Comparison of ENCODE assay signal across 8 cellular contexts in the genomic region with DNA sequence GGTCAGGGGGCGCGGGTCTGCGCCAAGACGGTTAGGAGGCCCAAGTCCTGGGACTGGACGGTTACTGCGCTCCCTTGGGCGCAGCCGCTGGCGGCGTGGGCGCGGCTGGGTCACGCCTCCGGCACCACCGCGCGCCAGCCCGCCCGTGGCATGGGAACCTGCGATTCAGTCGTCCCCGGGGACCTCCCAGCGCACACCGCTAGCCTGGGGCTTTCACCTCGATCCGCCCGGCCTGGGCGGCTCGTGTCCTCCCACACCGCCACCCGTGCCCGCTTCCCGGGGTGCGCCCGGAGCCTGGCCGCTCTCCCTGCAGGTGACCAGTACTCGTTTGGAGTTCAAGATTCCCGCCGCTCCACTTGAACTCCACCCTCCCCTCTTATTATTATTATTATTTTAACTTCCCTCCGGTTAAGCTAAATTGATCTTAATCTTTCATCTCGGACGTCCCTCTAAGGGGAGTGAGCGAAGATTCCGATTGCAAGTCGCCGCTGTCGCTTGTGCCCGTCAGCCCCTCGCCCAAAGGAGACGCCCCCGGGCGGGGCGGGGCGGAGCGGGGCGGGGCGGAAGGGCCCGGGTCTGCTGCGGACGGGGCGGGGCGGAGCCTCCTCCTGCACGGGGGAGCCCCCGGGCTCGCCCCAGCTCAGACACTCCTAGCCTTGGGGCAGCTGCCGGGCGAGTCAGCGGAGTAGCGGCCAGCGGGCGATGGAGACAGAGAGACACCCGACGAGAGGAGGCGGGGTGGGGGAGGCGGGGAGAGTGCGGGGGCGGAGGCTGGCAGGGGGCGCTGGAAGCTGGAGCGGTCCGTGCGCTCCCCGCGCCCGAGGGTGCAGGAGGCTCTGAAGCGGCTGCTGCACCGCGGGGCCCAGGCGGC. TPM values are rescaled to one million over a fixed set of nuclear protein-coding genes. Genes with fewer than 3 reads are reported as not detected.
DNase-seq lines count a peak whose midpoint lies in the region; ATAC-seq, FAIRE-seq and TF ChIP-seq lines count a peak whose summit lies in the region.

A gene with protein sequence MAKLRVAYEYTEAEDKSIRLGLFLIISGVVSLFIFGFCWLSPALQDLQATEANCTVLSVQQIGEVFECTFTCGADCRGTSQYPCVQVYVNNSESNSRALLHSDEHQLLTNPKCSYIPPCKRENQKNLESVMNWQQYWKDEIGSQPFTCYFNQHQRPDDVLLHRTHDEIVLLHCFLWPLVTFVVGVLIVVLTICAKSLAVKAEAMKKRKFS (plus strand): TSS at position 643 of the 871 bp plus-strand sequence. CDS start 445 bp downstream, outside the sequence.

- no peak for TF ChIP-seq POLR2A in GM18505 (IDR thresholded peaks at IDR 0.05; ENCODE audit: borderline replicate concordance, extremely low read depth, insufficient read depth, insufficient read length)
- no peak for TF ChIP-seq POLR2A in breast epithelium (IDR thresholded peaks at IDR 0.05)

- H3K27me3 ChIP-seq in WERI-Rb-1 (ENCODE audit: insufficient read depth, low read depth, severe bottlenecking) (no peaks in the 10 kb centered on the region), breast epithelium (no peaks in the 10 kb centered on the region)

- H3K9me3 ChIP-seq in WERI-Rb-1 (ENCODE audit: severe bottlenecking) = no peaks in the 10 kb centered on the region
- no peaks in the 10 kb centered on the region for H3K9me3 ChIP-seq in breast epithelium
- no peaks in the 10 kb centered on the region for H3K9me3 ChIP-seq in kidney (ENCODE audit: control insufficient read depth in 1 of 2, low read length in 2 of 2)

- intact Hi-C loops in breast epithelium (cut with DNase I; ENCODE audit: low total_unique reads) = no loop called here
- intact Hi-C loops in kidney (cut with DNase I) = no loop called here

- H3K27ac ChIP-seq in WERI-Rb-1 = peak within 1 kb of the TSS; percentile 52
- H3K27ac ChIP-seq in breast epithelium = peak within 1 kb of the TSS in 1 of 2 donors; percentile 21
- peak within 1 kb of the TSS; percentile 20 to 67 for H3K27ac ChIP-seq in kidney (ENCODE audit: low read depth in 2 of 2, low read length in 2 of 2)

- H3K4me3 ChIP-seq in WERI-Rb-1 (ENCODE audit: low read depth, low read length) (peak within 1 kb of the TSS; percentile 88), breast epithelium (peak within 1 kb of the TSS; percentile 71 to 88 (median 79)), kidney (ENCODE audit: low read length in 2 of 2) (peak within 1 kb of the TSS; percentile 85 to 95)

- H3K4me1 ChIP-seq in breast epithelium (peaks cover 0 to 8% of the 10 kb centered on the region in 2 donors), kidney (ENCODE audit: control insufficient read depth in 1 of 2, insufficient read depth in 1 of 2, low read depth in 1 of 2, low read length in 2 of 2) (peaks cover 0 to 7% of the 10 kb centered on the region in 2 donors)

- ATAC-seq in GM18505 (IDR thresholded peaks at IDR 0.05; ENCODE audit: unreplicated experiment) (peak; percentile 83), HG02870 (IDR thresholded peaks at IDR 0.05; ENCODE audit: unreplicated experiment) (peak; percentile 81)

- H3K36me3 ChIP-seq in WERI-Rb-1 (no peaks in the 10 kb centered on the region), breast epithelium (no peaks in the 10 kb centered on the region), kidney (ENCODE audit: control insufficient read depth in 1 of 2, insufficient read depth in 2 of 2, low read length in 2 of 2) (no peaks in the 10 kb centered on the region)

- no peak for FAIRE-seq in kidney (lab: Jason Lieb, UNC)

- DNase-seq in NCI-H1694 (lab: John Stamatoyannopoulos, UW) (peak; percentile 20), WERI-Rb-1 (peak; percentile 88), breast epithelium (ENCODE audit: low spot score in 2 of 2) (peak in 1 of 2 donors; percentile 57), kidney (peak; percentile 87), SKM-1 (lab: John Stamatoyannopoulos, UW; ENCODE audit: unreplicated experiment) (no peak)
- DNase-seq in stimulated activated CD4-positive, alpha-beta T cell treated with anti-CD3 and anti-CD28 coated beads, Interleukin-1b, Interleukin-23, amount 100 ng/mL, for 1 hour (ENCODE audit: low read depth in 2 of 2) = peak; percentile 26 to 63

- TF ChIP-seq CTCF in WERI-Rb-1 (IDR thresholded peaks at IDR 0.05; ENCODE audit: low read depth, low read length) = no peak
- no peak for TF ChIP-seq CTCF in breast epithelium (IDR thresholded peaks at IDR 0.05)
- TF ChIP-seq CTCF in kidney (IDR thresholded peaks at IDR 0.05; ENCODE audit: borderline replicate concordance, extremely low read depth, insufficient read depth) = no peak

- H3K9ac ChIP-seq in kidney (ENCODE audit: low read length in 2 of 2) = peak within 1 kb of the TSS in 1 of 2 donors; percentile 30

RNA-seq across cellular contexts. Expression of the gene that starts here (rescaled TPM):
- 1 to 10 TPM in 2 of 3 donors, under 1 TPM in 1; 0.98 to 1.5 (median 1.4) TPM for total RNA-seq in breast epithelium
- 3.9 TPM for total RNA-seq in kidney
- polyA plus RNA-seq in kidney (ENCODE audit: insufficient read depth, low read depth, low replicate concordance) = 5.6 TPM
